11 cellular contexts compared by ENCODE assay signal in genomic region chr10:122495406-122496340, GRCh38. TPM values are rescaled to one million over a fixed set of nuclear protein-coding genes. Genes with fewer than 3 reads are reported as not detected.
A peak's percentile ranks its signal among the peaks of the same experiment; 100 is the strongest.
DNase-seq lines count a peak whose midpoint lies in the region; ATAC-seq and TF ChIP-seq lines count a peak whose summit lies in the region.
"Had no signal": no experiment of that assay in that cellular context is flagged by ENCODE, and none has a peak within 500 bp of the region (broad histone marks: within the 10 kb centered on the region; RNA-seq: fewer than 3 reads in every experiment).

No MANE protein-coding gene starts in this region.

- H3K4me3 ChIP-seq in cardiac muscle cell (no peak overlapping the region), brain microvascular endothelial cell (ENCODE audit: low read depth, low read length) (no peak overlapping the region)
- H3K4me3 ChIP-seq: ovary had no signal

- no peak for ATAC-seq in stimulated activated memory B cell treated with anti-CD40 and anti-IgM and Interleukin-4, amounts not matched to agents 10 μg/mL and 1 μg/mL and 100 μg/mL, for 72 hours

- H3K27me3 Mint-ChIP-seq in stimulated activated memory B cell treated with anti-CD40 and anti-IgM and Interleukin-4, amounts not matched to agents 10 μg/mL and 1 μg/mL and 100 μg/mL, for 72 hours, result peaks cover 26% of the 10 kb centered on the region

- no peaks in the 10 kb centered on the region for H3K36me3 Mint-ChIP-seq in stimulated activated memory B cell treated with anti-CD40 and anti-IgM and Interleukin-4, amounts not matched to agents 10 μg/mL and 1 μg/mL and 100 μg/mL, for 72 hours

- no peak for TF ChIP-seq CTCF in cardiac muscle cell (IDR thresholded peaks at IDR 0.05; ENCODE audit: low read depth, low read length)
- peak; percentile 13 for TF ChIP-seq CTCF in brain microvascular endothelial cell (IDR thresholded peaks at IDR 0.05; ENCODE audit: low read depth, low read length, missing control alignments)

- in situ Hi-C loops in brain microvascular endothelial cell (cut with HindIII; ENCODE audit: low pct_ligation_motif_present, low sequenced_read_pairs), result no loop called here

- H3K9me3 Mint-ChIP-seq in stimulated activated memory B cell treated with anti-CD40 and anti-IgM and Interleukin-4, amounts not matched to agents 10 μg/mL and 1 μg/mL and 100 μg/mL, for 72 hours, result no peaks in the 10 kb centered on the region

- H3K4me3 Mint-ChIP-seq in stimulated activated memory B cell treated with anti-CD40 and anti-IgM and Interleukin-4, amounts not matched to agents 10 μg/mL and 1 μg/mL and 100 μg/mL, for 72 hours, result no peak overlapping the region

- DNase-seq in cardiac muscle cell (ENCODE audit: low read depth in 1 of 2, low spot score in 1 of 2), result peak; percentile 32 to 82
- no peak for DNase-seq in cardiac septum (ENCODE audit: low spot score)
- peak; percentile 33 for DNase-seq in brain microvascular endothelial cell
- no peak for DNase-seq in mesenteric fat pad (ENCODE audit: low spot score)
- DNase-seq in germinal center (ENCODE audit: low spot score), result no peak
- no peak for DNase-seq in kidney glomerular epithelial cell (lab: John Stamatoyannopoulos, UW)

- H3K27ac ChIP-seq in cardiac muscle cell, result peak overlapping the region; percentile 51
- H3K27ac ChIP-seq in brain microvascular endothelial cell, result peak overlapping the region; percentile 86
- peak overlapping the region; percentile 64 for H3K27ac ChIP-seq in layer of hippocampus (ENCODE audit: low read depth, low read length)
- H3K27ac ChIP-seq: KMS-11 had no signal

- H3K27me3 ChIP-seq in cardiac muscle cell (no peaks in the 10 kb centered on the region), brain microvascular endothelial cell (replicated peaks) (no peaks in the 10 kb centered on the region), layer of hippocampus (ENCODE audit: control insufficient read depth, insufficient read depth, low read length) (no peaks in the 10 kb centered on the region)
- H3K27me3 ChIP-seq: ovary had no signal

- no peaks in the 10 kb centered on the region for H3K36me3 ChIP-seq in cardiac muscle cell
- peaks cover 6% of the 10 kb centered on the region for H3K36me3 ChIP-seq in brain microvascular endothelial cell (replicated peaks)
- H3K36me3 ChIP-seq: ovary had no signal

- H3K9me3 ChIP-seq in cardiac muscle cell (ENCODE audit: low read depth), result no peaks in the 10 kb centered on the region
- H3K9me3 ChIP-seq: ovary had no signal

- no peak overlapping the region for H3K27ac Mint-ChIP-seq in stimulated activated memory B cell treated with anti-CD40 and anti-IgM and Interleukin-4, amounts not matched to agents 10 μg/mL and 1 μg/mL and 100 μg/mL, for 72 hours

- intact Hi-C loops in cardiac septum (cut with DNase I), result loop anchor here (5.0 kb wide), 1 partner anchor 48 kb away; no protein-coding TSS in a partner anchor

- H3K4me1 ChIP-seq in cardiac muscle cell (ENCODE audit: low read depth), result peaks cover 4% of the 10 kb centered on the region

- H3K4me1 Mint-ChIP-seq in stimulated activated memory B cell treated with anti-CD40 and anti-IgM and Interleukin-4, amounts not matched to agents 10 μg/mL and 1 μg/mL and 100 μg/mL, for 72 hours, result no peaks in the 10 kb centered on the region

RNA-seq across cellular contexts. Expression of gene HTRA1, which starts 34.3 kb away (rescaled TPM):
- 139 and 154 TPM in 2 replicates for total RNA-seq in cardiac muscle cell
- polyA plus RNA-seq in cardiac muscle cell, result 226 and 289 TPM in 2 replicates
- 104 TPM for total RNA-seq in cardiac septum
- 191 TPM for total RNA-seq in mesenteric fat pad

RNA-seq across cellular contexts. Expression of gene ARMS2, which starts 41.2 kb away (rescaled TPM):
- total RNA-seq in cardiac muscle cell, result not detected in 2 replicates
- not detected in 2 replicates for polyA plus RNA-seq in cardiac muscle cell
- total RNA-seq in cardiac septum, result 0.92 TPM
- total RNA-seq in mesenteric fat pad, result 0.42 TPM
- total RNA-seq: dermis microvascular lymphatic vessel endothelial cell, ovary had no signal
- polyA plus RNA-seq: ovary had no signal

Comparison
In these comparisons a context has a peak if more than half of its experiments do, and no peak if none do; other contexts are left out.
1. DNase-seq: peak in cardiac muscle cell (2 of 2) and brain microvascular endothelial cell (single experiment); none in cardiac septum (single experiment), mesenteric fat pad (single experiment), germinal center (single experiment) and kidney glomerular epithelial cell (single experiment).
2. Peak in every context shown above with its lines, with median percentiles within 50 percentile points of each other: H3K27ac ChIP-seq.